15 cellular contexts compared by ENCODE assay signal in the genomic region with DNA sequence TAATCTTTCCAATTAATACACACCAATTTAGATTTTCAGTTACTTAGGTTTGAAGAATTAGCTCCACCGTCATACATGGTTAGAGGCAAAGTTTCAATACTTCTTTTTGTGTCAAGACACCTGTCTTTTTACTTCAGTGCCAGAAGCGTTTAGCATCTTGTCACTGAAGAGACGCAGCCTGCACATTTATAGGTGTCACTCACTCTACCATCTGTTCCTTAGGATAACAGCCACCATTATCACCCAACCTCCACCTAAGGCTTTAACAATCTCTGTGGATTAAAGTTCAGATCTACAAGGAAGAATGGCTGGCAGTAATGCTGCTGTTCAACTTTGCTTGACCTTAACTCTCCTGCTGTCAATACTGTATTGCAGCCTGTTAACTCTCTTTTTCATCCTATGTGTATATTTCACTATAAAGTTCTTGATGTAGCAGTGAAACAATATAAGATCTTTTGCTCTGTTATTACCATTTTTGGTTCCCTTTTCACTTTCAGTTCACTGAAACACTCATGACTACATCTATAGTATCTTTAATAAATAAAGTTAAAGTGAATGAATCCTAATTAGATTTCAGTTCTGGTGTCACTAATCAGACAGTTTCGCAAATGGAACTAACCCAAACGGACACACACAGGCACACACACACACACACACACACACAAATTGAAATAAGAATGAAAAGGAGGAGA.
A peak's percentile ranks its signal among the peaks of the same experiment; 100 is the strongest.
DNase-seq lines count a peak whose midpoint lies in the region; ATAC-seq and TF ChIP-seq lines count a peak whose summit lies in the region.
"Had no signal": no experiment of that assay in that cellular context is flagged by ENCODE, and none has a peak within 500 bp of the region (broad histone marks: within the 10 kb centered on the region; RNA-seq: fewer than 3 reads in every experiment).

No MANE protein-coding gene starts in this region.

- H3K27ac ChIP-seq in neural cell (ENCODE audit: low read length) = peak overlapping the region; percentile 19
- H3K27ac ChIP-seq: pancreas had no signal

- H3K79me2 ChIP-seq in neural cell (replicated peaks; ENCODE audit: insufficient read depth, low read length) = no peaks in the 10 kb centered on the region

- POLR2A ChIA-PET in activated CD4-positive, alpha-beta T cell treated with anti-CD3 and anti-CD28 coated beads for 36 hours (lab: Charles Lee) = no interaction called here

- H3K4me2 ChIP-seq in neural cell (ENCODE audit: low read length) = no peak overlapping the region

- H3K9me2 ChIP-seq in neural cell (ENCODE audit: insufficient read depth, low read length) = no peaks in the 10 kb centered on the region

- no peaks in the 10 kb centered on the region for H3K27me3 Mint-ChIP-seq in activated CD4-positive, alpha-beta T cell treated with anti-CD3 and anti-CD28 coated beads for 36 hours
- H3K27me3 Mint-ChIP-seq in activated T-cell treated with anti-CD3 and anti-CD28 coated beads, Interleukin-2, amount 50 U/mL, for 4 hours (ENCODE audit: low read depth) = no peaks in the 10 kb centered on the region
- H3K27me3 Mint-ChIP-seq: CD4-positive, alpha-beta memory T cell had no signal

- H3K27me3 ChIP-seq in neural cell (ENCODE audit: insufficient read depth, low read depth, low read length) = no peaks in the 10 kb centered on the region
- H3K27me3 ChIP-seq: pancreas had no signal

- no peak overlapping the region for H2AFZ ChIP-seq in neural cell (ENCODE audit: low read depth, low read length)

- DNase-seq in NCI-H2227 (lab: John Stamatoyannopoulos, UW; ENCODE audit: unreplicated experiment) (peak; percentile 19), SKM-1 treated with dmso at 0.1 percent for 144 hours (lab: John Stamatoyannopoulos, UW; ENCODE audit: unreplicated experiment) (no peak), putamen (ENCODE audit: low spot score) (no peak)
- no peak for DNase-seq in activated CD4-positive, alpha-beta T cell treated with anti-CD3 and anti-CD28 coated beads for 36 hours
- no peak for DNase-seq in activated T-cell treated with anti-CD3 and anti-CD28 coated beads, Interleukin-2, amount 50 U/mL, for 4 hours
- DNase-seq: activated CD4-positive, alpha-beta T cell treated with anti-CD3 and anti-CD28 coated beads for 4 hours; activated effector memory CD4-positive, alpha-beta T cell treated with anti-CD3 and anti-CD28 coated beads, Interleukin-2, amount 50 U/mL, for 16 hours; CD4-positive, alpha-beta memory T cell; mammary epithelial cell; NCI-H226; pancreas had no signal

- H3F3A ChIP-seq in neural cell (ENCODE audit: insufficient read depth, low read length, poor library complexity, severe bottlenecking) = peaks cover 9% of the 10 kb centered on the region

- no peaks in the 10 kb centered on the region for H4K20me1 ChIP-seq in neural cell (ENCODE audit: insufficient read depth)

- peaks cover 3% of the 10 kb centered on the region for H3K9me3 Mint-ChIP-seq in activated CD4-positive, alpha-beta T cell treated with anti-CD3 and anti-CD28 coated beads for 36 hours (ENCODE audit: low read depth)
- peaks cover 8% of the 10 kb centered on the region for H3K9me3 Mint-ChIP-seq in activated T-cell treated with anti-CD3 and anti-CD28 coated beads, Interleukin-2, amount 50 U/mL, for 4 hours

- no peaks in the 10 kb centered on the region for H3K9me3 ChIP-seq in neural cell (ENCODE audit: low read length)
- H3K9me3 ChIP-seq: pancreas had no signal

- intact Hi-C loops in activated CD4-positive, alpha-beta T cell treated with anti-CD3 and anti-CD28 coated beads for 36 hours (cut with DNase I, micrococcal nuclease) = no loop called here

- CTCF ChIA-PET in activated CD4-positive, alpha-beta T cell treated with anti-CD3 and anti-CD28 coated beads for 36 hours (lab: Charles Lee) = no interaction called here

- TF ChIP-seq CTCF in neural cell (IDR thresholded peaks at IDR 0.05; ENCODE audit: poor library complexity, severe bottlenecking) = no peak

- no peaks in the 10 kb centered on the region for H3K4me1 Mint-ChIP-seq in activated CD4-positive, alpha-beta T cell treated with anti-CD3 and anti-CD28 coated beads for 36 hours
- H3K4me1 Mint-ChIP-seq in activated T-cell treated with anti-CD3 and anti-CD28 coated beads, Interleukin-2, amount 50 U/mL, for 4 hours (ENCODE audit: low read depth) = no peaks in the 10 kb centered on the region
- H3K4me1 Mint-ChIP-seq: CD4-positive, alpha-beta memory T cell; stimulated activated effector memory CD8-positive, alpha-beta T cell treated with anti-CD3 and anti-CD28 coated beads, Interleukin-12 subunit alpha, Interleukin-12 subunit beta, amount 100 ng/mL, for 72 hours had no signal

- no peak overlapping the region for H3K27ac Mint-ChIP-seq in activated CD4-positive, alpha-beta T cell treated with anti-CD3 and anti-CD28 coated beads for 36 hours
- H3K27ac Mint-ChIP-seq: CD4-positive, alpha-beta memory T cell; stimulated activated effector memory CD8-positive, alpha-beta T cell treated with anti-CD3 and anti-CD28 coated beads, Interleukin-12 subunit alpha, Interleukin-12 subunit beta, amount 100 ng/mL, for 72 hours had no signal

- no peaks in the 10 kb centered on the region for H3K36me3 Mint-ChIP-seq in activated CD4-positive, alpha-beta T cell treated with anti-CD3 and anti-CD28 coated beads for 36 hours (ENCODE audit: low read depth)
- H3K36me3 Mint-ChIP-seq in activated T-cell treated with anti-CD3 and anti-CD28 coated beads, Interleukin-2, amount 50 U/mL, for 4 hours (ENCODE audit: insufficient read depth) = no peaks in the 10 kb centered on the region
- H3K36me3 Mint-ChIP-seq: CD4-positive, alpha-beta memory T cell; stimulated activated effector memory CD8-positive, alpha-beta T cell treated with anti-CD3 and anti-CD28 coated beads, Interleukin-12 subunit alpha, Interleukin-12 subunit beta, amount 100 ng/mL, for 72 hours had no signal

- TF ChIP-seq EP300 in neural cell (conservative IDR thresholded peaks at IDR 0.05; ENCODE audit: poor library complexity, severe bottlenecking) = peak; percentile 96

- H3K4me3 ChIP-seq in neural cell (ENCODE audit: low read length) = no peak overlapping the region
- H3K4me3 ChIP-seq: pancreas had no signal

- H3K4me3 Mint-ChIP-seq in activated CD4-positive, alpha-beta T cell treated with anti-CD3 and anti-CD28 coated beads for 36 hours = no peak overlapping the region
- no peak overlapping the region for H3K4me3 Mint-ChIP-seq in activated T-cell treated with anti-CD3 and anti-CD28 coated beads, Interleukin-2, amount 50 U/mL, for 4 hours
- H3K4me3 Mint-ChIP-seq: CD4-positive, alpha-beta memory T cell; stimulated activated effector memory CD8-positive, alpha-beta T cell treated with anti-CD3 and anti-CD28 coated beads, Interleukin-12 subunit alpha, Interleukin-12 subunit beta, amount 100 ng/mL, for 72 hours had no signal

- ATAC-seq in GM19351 (IDR thresholded peaks at IDR 0.05; ENCODE audit: unreplicated experiment) = peak; percentile 56
- ATAC-seq in HG02852 (IDR thresholded peaks at IDR 0.05; ENCODE audit: unreplicated experiment) = peak; percentile 56
- no peak for ATAC-seq in activated CD4-positive, alpha-beta T cell treated with anti-CD3 and anti-CD28 coated beads for 36 hours
- ATAC-seq in activated T-cell treated with anti-CD3 and anti-CD28 coated beads, Interleukin-2, amount 50 U/mL, for 4 hours = no peak
- ATAC-seq: pancreas; stimulated activated effector memory CD8-positive, alpha-beta T cell treated with anti-CD3 and anti-CD28 coated beads, Interleukin-12 subunit alpha, Interleukin-12 subunit beta, amount 100 ng/mL, for 72 hours had no signal

- TF ChIP-seq RAD21 in neural cell (conservative IDR thresholded peaks at IDR 0.05) = peak; percentile 18

- H3K36me3 ChIP-seq in neural cell (ENCODE audit: insufficient read depth, low read length) = no peaks in the 10 kb centered on the region
- H3K36me3 ChIP-seq: pancreas had no signal

- no peak overlapping the region for H3K9ac ChIP-seq in neural cell (ENCODE audit: low read length)

TF ChIP-seq in neural cell, 6 proteins besides CTCF, POLR2A, EP300 and RAD21:
- TF ChIP-seq SMC3 (conservative IDR thresholded peaks at IDR 0.05; ENCODE audit: poor library complexity) (no peak), EZH2 (IDR thresholded peaks at IDR 0.05; ENCODE audit: borderline replicate concordance, insufficient read depth, low read length, poor library complexity, severe bottlenecking) (no peak), MXI1 (conservative IDR thresholded peaks at IDR 0.05; ENCODE audit: poor library complexity, severe bottlenecking) (no peak), POLR2AphosphoS5 (IDR thresholded peaks at IDR 0.05) (peak; percentile 81), TAF1 (IDR thresholded peaks at IDR 0.05; ENCODE audit: low read depth) (no peak)
- TF ChIP-seq, protein P1, sequence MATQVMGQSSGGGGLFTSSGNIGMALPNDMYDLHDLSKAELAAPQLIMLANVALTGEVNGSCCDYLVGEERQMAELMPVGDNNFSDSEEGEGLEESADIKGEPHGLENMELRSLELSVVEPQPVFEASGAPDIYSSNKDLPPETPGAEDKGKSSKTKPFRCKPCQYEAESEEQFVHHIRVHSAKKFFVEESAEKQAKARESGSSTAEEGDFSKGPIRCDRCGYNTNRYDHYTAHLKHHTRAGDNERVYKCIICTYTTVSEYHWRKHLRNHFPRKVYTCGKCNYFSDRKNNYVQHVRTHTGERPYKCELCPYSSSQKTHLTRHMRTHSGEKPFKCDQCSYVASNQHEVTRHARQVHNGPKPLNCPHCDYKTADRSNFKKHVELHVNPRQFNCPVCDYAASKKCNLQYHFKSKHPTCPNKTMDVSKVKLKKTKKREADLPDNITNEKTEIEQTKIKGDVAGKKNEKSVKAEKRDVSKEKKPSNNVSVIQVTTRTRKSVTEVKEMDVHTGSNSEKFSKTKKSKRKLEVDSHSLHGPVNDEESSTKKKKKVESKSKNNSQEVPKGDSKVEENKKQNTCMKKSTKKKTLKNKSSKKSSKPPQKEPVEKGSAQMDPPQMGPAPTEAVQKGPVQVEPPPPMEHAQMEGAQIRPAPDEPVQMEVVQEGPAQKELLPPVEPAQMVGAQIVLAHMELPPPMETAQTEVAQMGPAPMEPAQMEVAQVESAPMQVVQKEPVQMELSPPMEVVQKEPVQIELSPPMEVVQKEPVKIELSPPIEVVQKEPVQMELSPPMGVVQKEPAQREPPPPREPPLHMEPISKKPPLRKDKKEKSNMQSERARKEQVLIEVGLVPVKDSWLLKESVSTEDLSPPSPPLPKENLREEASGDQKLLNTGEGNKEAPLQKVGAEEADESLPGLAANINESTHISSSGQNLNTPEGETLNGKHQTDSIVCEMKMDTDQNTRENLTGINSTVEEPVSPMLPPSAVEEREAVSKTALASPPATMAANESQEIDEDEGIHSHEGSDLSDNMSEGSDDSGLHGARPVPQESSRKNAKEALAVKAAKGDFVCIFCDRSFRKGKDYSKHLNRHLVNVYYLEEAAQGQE (IDR thresholded peaks at IDR 0.05; ENCODE audit: borderline replicate concordance) = peak; percentile 33

Comparison
In these comparisons a context has a peak if more than half of its experiments do, and no peak if none do; other contexts are left out.
1. ATAC-seq: peak in GM19351 (single experiment) and HG02852 (single experiment); none in activated CD4-positive, alpha-beta T cell treated with anti-CD3 and anti-CD28 coated beads for 36 hours (single experiment) and activated T-cell treated with anti-CD3 and anti-CD28 coated beads, Interleukin-2, amount 50 U/mL, for 4 hours (0 of 2).